Comparison of ENCODE assay signal across 12 cellular contexts in genomic region chr19:11453468-11454341, GRCh38. TPM values are rescaled to one million over a fixed set of nuclear protein-coding genes. Genes with fewer than 3 reads are reported as not detected.
DNase-seq lines count a peak whose midpoint lies in the region; ATAC-seq and TF ChIP-seq lines count a peak whose summit lies in the region.
"Had no signal": no experiment of that assay in that cellular context is flagged by ENCODE, and none has a peak within 500 bp of the region (broad histone marks: within the 10 kb centered on the region; RNA-seq: fewer than 3 reads in every experiment).

No MANE protein-coding gene starts in this region.

- no peaks in the 10 kb centered on the region for H3K9me2 ChIP-seq in GM23248 (ENCODE audit: insufficient read depth)

- ATAC-seq in HG02642 (IDR thresholded peaks at IDR 0.05; ENCODE audit: poor library complexity, unreplicated experiment) (no peak), GM19351 (IDR thresholded peaks at IDR 0.05; ENCODE audit: unreplicated experiment) (no peak)

- POLR2A ChIA-PET in BJ (lab: Charles Lee): no interaction called here

- H3K36me3 Mint-ChIP-seq in activated CD4-positive, alpha-beta T cell treated with anti-CD3 and anti-CD28 coated beads, Interleukin-2, amount 10 ng/mL, durations not matched to agents 24 days and 14 days (ENCODE audit: low read depth): peaks cover 11% of the 10 kb centered on the region

- CTCF ChIA-PET in BJ (lab: Yijun Ruan, JAX): no interaction called here

- DNase-seq in BJ (ENCODE audit: low read depth): no peak
- DNase-seq in GM20000 (ENCODE audit: low spot score): peak; percentile 80
- DNase-seq in activated CD4-positive, alpha-beta T cell treated with anti-CD3 and anti-CD28 coated beads, Interleukin-2, amount 10 ng/mL, durations not matched to agents 24 days and 14 days: peak; percentile 70
- DNase-seq in kidney epithelial cell (ENCODE audit: low read depth): no peak
- DNase-seq in GM23248: no peak
- DNase-seq in DMS79 (lab: John Stamatoyannopoulos, UW): no peak
- DNase-seq: NCI-H146, T1000 had no signal

- H2AFZ ChIP-seq in GM23248: no peak overlapping the region

- no peaks in the 10 kb centered on the region for H3K4me1 ChIP-seq in GM23248 (ENCODE audit: insufficient read depth)

- H3K27ac Mint-ChIP-seq in activated CD4-positive, alpha-beta T cell treated with anti-CD3 and anti-CD28 coated beads, Interleukin-2, amount 10 ng/mL, durations not matched to agents 24 days and 14 days: no peak overlapping the region

- no peaks in the 10 kb centered on the region for H3F3A ChIP-seq in GM23248 (ENCODE audit: insufficient read depth)

- H3K27ac ChIP-seq in GM23248: no peak overlapping the region

- H3K27me3 ChIP-seq in BJ (ENCODE audit: control insufficient read depth, insufficient read depth, low read length) (no peaks in the 10 kb centered on the region), kidney epithelial cell (ENCODE audit: control insufficient read depth, insufficient read depth, low read length) (peaks cover 3% of the 10 kb centered on the region), GM23248 (replicated peaks; ENCODE audit: insufficient read depth) (no peaks in the 10 kb centered on the region)

- no peaks in the 10 kb centered on the region for H3K79me2 ChIP-seq in GM23248 (ENCODE audit: insufficient read depth)

- H3K9ac ChIP-seq in GM23248: no peak overlapping the region

- in situ Hi-C loops in GM23248 (cut with MboI): loop anchor here (25.0 kb wide), 1 partner anchor 166 kb away; the partner anchor contains the start of gene TSPAN16

- H3K36me3 ChIP-seq in BJ (ENCODE audit: control insufficient read depth, insufficient read depth, low read length) (peaks cover 5% of the 10 kb centered on the region), kidney epithelial cell (ENCODE audit: control insufficient read depth, insufficient read depth, low read length) (no peaks in the 10 kb centered on the region), GM23248 (ENCODE audit: low read depth) (0 out of 2 replicates have a peak, but pooled peaks cover 7% of the 10 kb centered on the region)

- H3K4me1 Mint-ChIP-seq in activated CD4-positive, alpha-beta T cell treated with anti-CD3 and anti-CD28 coated beads, Interleukin-2, amount 10 ng/mL, durations not matched to agents 24 days and 14 days: peaks cover 2% of the 10 kb centered on the region
- H3K4me1 Mint-ChIP-seq: central memory CD8-positive, alpha-beta T cell had no signal

- TF ChIP-seq CTCF in BJ (IDR thresholded peaks at IDR 0.05; ENCODE audit: insufficient read depth, low read depth, low read length) (peak; percentile 46), GM20000 (IDR thresholded peaks at IDR 0.05; ENCODE audit: extremely low read depth, missing control alignments) (peak; percentile 43), kidney epithelial cell (IDR thresholded peaks at IDR 0.05; ENCODE audit: insufficient read depth, low read length, poor library complexity, severe bottlenecking) (peak; percentile 55)

- 56 to 82% methylated on average over 17 to 27 of the region's 27 CpGs for WGBS in GM23248 (ENCODE audit: low coverage in 1 of 2, low lambda C conversion rate in 2 of 2, missing lambda C conversion rate in 2 of 2), 2 experiments

- intact Hi-C loops in activated CD4-positive, alpha-beta T cell treated with anti-CD3 and anti-CD28 coated beads, Interleukin-2, amount 10 ng/mL, durations not matched to agents 24 days and 14 days (cut with micrococcal nuclease): no loop called here

- H3K27me3 Mint-ChIP-seq in activated CD4-positive, alpha-beta T cell treated with anti-CD3 and anti-CD28 coated beads, Interleukin-2, amount 10 ng/mL, durations not matched to agents 24 days and 14 days: no peaks in the 10 kb centered on the region

- H3K4me3 Mint-ChIP-seq in activated CD4-positive, alpha-beta T cell treated with anti-CD3 and anti-CD28 coated beads, Interleukin-2, amount 10 ng/mL, durations not matched to agents 24 days and 14 days: no peak overlapping the region
- H3K4me3 Mint-ChIP-seq: central memory CD8-positive, alpha-beta T cell had no signal

- H3K9me3 ChIP-seq in GM23248 (ENCODE audit: low read depth): no peaks in the 10 kb centered on the region

- H4K20me1 ChIP-seq in GM23248 (ENCODE audit: insufficient read depth): no peaks in the 10 kb centered on the region

- H3K4me2 ChIP-seq in GM23248 (ENCODE audit: unreplicated experiment): no peak overlapping the region

- H3K9me3 Mint-ChIP-seq in activated CD4-positive, alpha-beta T cell treated with anti-CD3 and anti-CD28 coated beads, Interleukin-2, amount 10 ng/mL, durations not matched to agents 24 days and 14 days: no peaks in the 10 kb centered on the region
- H3K9me3 Mint-ChIP-seq: central memory CD8-positive, alpha-beta T cell had no signal

- no peak overlapping the region for H3K4me3 ChIP-seq in BJ (ENCODE audit: low read depth, low read length)
- no peak overlapping the region for H3K4me3 ChIP-seq in kidney epithelial cell (ENCODE audit: low read depth, low read length)
- no peak overlapping the region for H3K4me3 ChIP-seq in GM23248

RNA-seq across cellular contexts. Expression of gene PRKCSH, which starts 18.3 kb away (rescaled TPM):
- 137 and 348 TPM in 2 replicates for polyA plus RNA-seq in BJ (2011; rRNA removed)
- polyA minus RNA-seq in BJ (2011; rRNA and poly(A)+ RNA removed): 107 and 140 TPM in 2 replicates
- total RNA-seq in activated CD4-positive, alpha-beta T cell treated with anti-CD3 and anti-CD28 coated beads, Interleukin-2, amount 10 ng/mL, durations not matched to agents 24 days and 14 days: 288 TPM in 2 replicates
- total RNA-seq in kidney epithelial cell: 269 TPM in 2 replicates
- 118 and 142 TPM in 2 replicates for total RNA-seq in GM23248 (2014; rRNA removed; shearing (Covaris generic))
- polyA plus RNA-seq in GM23248 (2016; fragmentation: Nextera tagmentation; extraction: Ambion mirVana): 94.1 and 104 TPM in 2 replicates

RNA-seq across cellular contexts. Expression of gene ODAD3, which starts 18.8 kb away (rescaled TPM):
- polyA plus RNA-seq in BJ (2011; rRNA removed): 0.16 and 0.38 TPM in 2 replicates
- polyA minus RNA-seq in BJ (2011; rRNA and poly(A)+ RNA removed): not detected in 2 replicates
- 0.12 and 0.24 TPM in 2 replicates for total RNA-seq in activated CD4-positive, alpha-beta T cell treated with anti-CD3 and anti-CD28 coated beads, Interleukin-2, amount 10 ng/mL, durations not matched to agents 24 days and 14 days
- 0.07 and 0.29 TPM in 2 replicates for total RNA-seq in kidney epithelial cell
- 0.54 TPM in 1 of 2 replicates, not detected in the other for total RNA-seq in GM23248 (2014; rRNA removed; shearing (Covaris generic))
- 0.44 and 0.95 TPM in 2 replicates for polyA plus RNA-seq in GM23248 (2016; fragmentation: Nextera tagmentation; extraction: Ambion mirVana)
- total RNA-seq: lung microvascular endothelial cell had no signal

RNA-seq across cellular contexts. Expression of gene ELAVL3, which starts 27.1 kb away (rescaled TPM):
- not detected in 2 replicates for polyA plus RNA-seq in BJ (2011; rRNA removed)
- polyA minus RNA-seq in BJ (2011; rRNA and poly(A)+ RNA removed): not detected in 2 replicates
- 0.71 TPM in 1 of 2 replicates, not detected in the other for total RNA-seq in activated CD4-positive, alpha-beta T cell treated with anti-CD3 and anti-CD28 coated beads, Interleukin-2, amount 10 ng/mL, durations not matched to agents 24 days and 14 days
- total RNA-seq in kidney epithelial cell: not detected in 2 replicates
- total RNA-seq in GM23248 (2014; rRNA removed; shearing (Covaris generic)): not detected in 2 replicates
- not detected in 2 replicates for polyA plus RNA-seq in GM23248 (2016; fragmentation: Nextera tagmentation; extraction: Ambion mirVana)
- total RNA-seq: lung microvascular endothelial cell had no signal

RNA-seq across cellular contexts. Expression of gene RGL3, which starts 34.6 kb away (rescaled TPM):
- 1.4 and 2.3 TPM in 2 replicates for polyA plus RNA-seq in BJ (2011; rRNA removed)
- 1.3 and 1.7 TPM in 2 replicates for polyA minus RNA-seq in BJ (2011; rRNA and poly(A)+ RNA removed)
- total RNA-seq in activated CD4-positive, alpha-beta T cell treated with anti-CD3 and anti-CD28 coated beads, Interleukin-2, amount 10 ng/mL, durations not matched to agents 24 days and 14 days: not detected in 2 replicates
- 10.2 and 18.1 TPM in 2 replicates for total RNA-seq in kidney epithelial cell
- total RNA-seq in GM23248 (2014; rRNA removed; shearing (Covaris generic)): 0.54 and 5.9 TPM in 2 replicates
- 0.43 and 1.4 TPM in 2 replicates for polyA plus RNA-seq in GM23248 (2016; fragmentation: Nextera tagmentation; extraction: Ambion mirVana)

RNA-seq across cellular contexts. Expression of gene ZNF653, which starts 51.9 kb away (rescaled TPM):
- polyA plus RNA-seq in BJ (2011; rRNA removed): 3.1 and 4.6 TPM in 2 replicates
- polyA minus RNA-seq in BJ (2011; rRNA and poly(A)+ RNA removed): 2.7 and 6.5 TPM in 2 replicates
- total RNA-seq in activated CD4-positive, alpha-beta T cell treated with anti-CD3 and anti-CD28 coated beads, Interleukin-2, amount 10 ng/mL, durations not matched to agents 24 days and 14 days: 20.6 and 21.6 TPM in 2 replicates
- total RNA-seq in kidney epithelial cell: 6.6 and 20.5 TPM in 2 replicates
- 3.9 and 4.6 TPM in 2 replicates for total RNA-seq in GM23248 (2014; rRNA removed; shearing (Covaris generic))
- polyA plus RNA-seq in GM23248 (2016; fragmentation: Nextera tagmentation; extraction: Ambion mirVana): 1.4 and 2.2 TPM in 2 replicates

Comparison
In these comparisons a context has a peak if more than half of its experiments do, and no peak if none do; other contexts are left out.
1. DNase-seq: peak in GM20000 (single experiment) and activated CD4-positive, alpha-beta T cell treated with anti-CD3 and anti-CD28 coated beads, Interleukin-2, amount 10 ng/mL, durations not matched to agents 24 days and 14 days (single experiment); none in BJ (single experiment), kidney epithelial cell (single experiment), GM23248 (single experiment) and DMS79 (single experiment).
2. Peak in every context shown above with its lines, with median percentiles within 50 percentile points of each other: CTCF ChIP-seq.